ENCODE assay signal across 12 cellular contexts in genomic region chr13:30107536-30108136, GRCh38.
DNase-seq lines count a peak whose midpoint lies in the region; ATAC-seq and TF ChIP-seq lines count a peak whose summit lies in the region.
"Had no signal": no experiment of that assay in that cellular context is flagged by ENCODE, and none has a peak within 500 bp of the region (broad histone marks: within the 10 kb centered on the region; RNA-seq: fewer than 3 reads in every experiment).

No MANE protein-coding gene starts in this region.

- TF ChIP-seq CTCF in NB4 (IDR thresholded peaks at IDR 0.05; ENCODE audit: low read depth, low read length) = no peak
- TF ChIP-seq CTCF in neural progenitor cell (IDR thresholded peaks at IDR 0.05) = no peak
- TF ChIP-seq CTCF in CD4-positive, alpha-beta T cell (IDR thresholded peaks at IDR 0.05) = no peak

- no peak overlapping the region for H3K4me2 ChIP-seq in neural progenitor cell

- H3K27me3 Mint-ChIP-seq in neural progenitor cell (ENCODE audit: insufficient read depth, low read depth) = peaks cover 3% of the 10 kb centered on the region
- H3K27me3 Mint-ChIP-seq in CD4-positive, alpha-beta T cell = no peaks in the 10 kb centered on the region

- H3K9me3 Mint-ChIP-seq in neural progenitor cell = no peaks in the 10 kb centered on the region
- H3K9me3 Mint-ChIP-seq in CD4-positive, alpha-beta T cell = no peaks in the 10 kb centered on the region
- H3K9me3 Mint-ChIP-seq: stimulated activated naive B cell treated with anti-CD40 and anti-IgM and Interleukin-4, amounts not matched to agents 10 μg/mL and 1 μg/mL and 100 μg/mL, for 72 hours had no signal

- CTCF ChIA-PET in CD4-positive, alpha-beta T cell (lab: Charles Lee) = no interaction called here

- H3F3A ChIP-seq in neural progenitor cell (ENCODE audit: low read depth) = peaks cover 2% of the 10 kb centered on the region

- TF ChIP-seq POLR2A in NB4 (IDR thresholded peaks at IDR 0.05; ENCODE audit: extremely low read depth, insufficient read length) = no peak

- POLR2A ChIA-PET in CD4-positive, alpha-beta T cell (lab: Charles Lee) = no interaction called here

- ATAC-seq in GM19455 (IDR thresholded peaks at IDR 0.05; ENCODE audit: unreplicated experiment) = no peak
- ATAC-seq in CD4-positive, alpha-beta T cell (ENCODE audit: poor library complexity) = no peak
- ATAC-seq: body of pancreas; stimulated activated naive B cell treated with anti-CD40 and anti-IgM and Interleukin-4, amounts not matched to agents 10 μg/mL and 1 μg/mL and 100 μg/mL, for 72 hours had no signal

- DNase-seq in EL (peak; percentile 76), NB4 (ENCODE audit: low read depth) (peak; percentile 88), epithelial cell of prostate (ENCODE audit: low read depth, low spot score) (peak; percentile 56), neural progenitor cell (ENCODE audit: low spot score) (no peak), NCI-H345 (lab: John Stamatoyannopoulos, UW) (no peak), T-helper 1 cell (no peak)
- DNase-seq in CD4-positive, alpha-beta T cell = no peak
- DNase-seq: activated T-cell treated with anti-CD3 and anti-CD28 coated beads for 4 hours; DMS 273 treated with DMSO at 0.1 percent for 48 hours; stimulated activated naive B cell treated with anti-CD40 and anti-IgM and Interleukin-4, amounts not matched to agents 10 μg/mL and 1 μg/mL and 100 μg/mL, for 72 hours had no signal

- peak overlapping the region; percentile 55 for H3K27ac Mint-ChIP-seq in neural progenitor cell
- no peak overlapping the region for H3K27ac Mint-ChIP-seq in CD4-positive, alpha-beta T cell

- H3K36me3 ChIP-seq in neural progenitor cell = no peaks in the 10 kb centered on the region

- no peaks in the 10 kb centered on the region for H4K20me1 ChIP-seq in neural progenitor cell (ENCODE audit: low read depth)

- H3K9me3 ChIP-seq in neural progenitor cell (ENCODE audit: low read depth) = no peaks in the 10 kb centered on the region
- no peaks in the 10 kb centered on the region for H3K9me3 ChIP-seq in CD4-positive, alpha-beta T cell (ENCODE audit: control insufficient read depth, low read length)
- H3K9me3 ChIP-seq: body of pancreas had no signal

- no peaks in the 10 kb centered on the region for H3K27me3 ChIP-seq in neural progenitor cell
- no peaks in the 10 kb centered on the region for H3K27me3 ChIP-seq in CD4-positive, alpha-beta T cell (ENCODE audit: control insufficient read depth, insufficient read depth, low read length)
- H3K27me3 ChIP-seq: body of pancreas had no signal

- peaks cover 4% of the 10 kb centered on the region for H3K4me1 ChIP-seq in neural progenitor cell

- H3K4me1 Mint-ChIP-seq in neural progenitor cell = peaks cover 37% of the 10 kb centered on the region
- peaks cover 5% of the 10 kb centered on the region for H3K4me1 Mint-ChIP-seq in CD4-positive, alpha-beta T cell (ENCODE audit: low read depth)

- H3K36me3 Mint-ChIP-seq in neural progenitor cell = no peaks in the 10 kb centered on the region
- no peaks in the 10 kb centered on the region for H3K36me3 Mint-ChIP-seq in CD4-positive, alpha-beta T cell (ENCODE audit: low read depth)
- H3K36me3 Mint-ChIP-seq: stimulated activated naive B cell treated with anti-CD40 and anti-IgM and Interleukin-4, amounts not matched to agents 10 μg/mL and 1 μg/mL and 100 μg/mL, for 72 hours had no signal

- no peak overlapping the region for H2AFZ ChIP-seq in neural progenitor cell (replicated peaks)

- intact Hi-C loops in CD4-positive, alpha-beta T cell (cut with DNase I, micrococcal nuclease) = no loop called here

- no peak overlapping the region for H3K9ac ChIP-seq in neural progenitor cell

- no peaks in the 10 kb centered on the region for H3K79me2 ChIP-seq in neural progenitor cell (ENCODE audit: low read depth)

- H3K4me3 ChIP-seq in NB4 (ENCODE audit: low read depth, low read length) (no peak overlapping the region), neural progenitor cell (no peak overlapping the region)
- H3K4me3 ChIP-seq: body of pancreas had no signal

- H3K4me3 Mint-ChIP-seq in neural progenitor cell = no peak overlapping the region
- H3K4me3 Mint-ChIP-seq in CD4-positive, alpha-beta T cell = no peak overlapping the region
- H3K4me3 Mint-ChIP-seq: stimulated activated naive B cell treated with anti-CD40 and anti-IgM and Interleukin-4, amounts not matched to agents 10 μg/mL and 1 μg/mL and 100 μg/mL, for 72 hours had no signal

- H3K27ac ChIP-seq in epithelial cell of prostate (peak overlapping the region; percentile 71), neural progenitor cell (no peak overlapping the region)
- no peak overlapping the region for H3K27ac ChIP-seq in CD4-positive, alpha-beta T cell (ENCODE audit: low read depth, low read length)

Comparison
In these comparisons a context has a peak if more than half of its experiments do, and no peak if none do; other contexts are left out.
1. DNase-seq: peak in EL (single experiment), NB4 (single experiment) and epithelial cell of prostate (single experiment); none in neural progenitor cell (single experiment), NCI-H345 (single experiment), T-helper 1 cell (0 of 5) and CD4-positive, alpha-beta T cell (0 of 10).